Comparison of ENCODE assay signal across 8 cellular contexts in the genomic region with DNA sequence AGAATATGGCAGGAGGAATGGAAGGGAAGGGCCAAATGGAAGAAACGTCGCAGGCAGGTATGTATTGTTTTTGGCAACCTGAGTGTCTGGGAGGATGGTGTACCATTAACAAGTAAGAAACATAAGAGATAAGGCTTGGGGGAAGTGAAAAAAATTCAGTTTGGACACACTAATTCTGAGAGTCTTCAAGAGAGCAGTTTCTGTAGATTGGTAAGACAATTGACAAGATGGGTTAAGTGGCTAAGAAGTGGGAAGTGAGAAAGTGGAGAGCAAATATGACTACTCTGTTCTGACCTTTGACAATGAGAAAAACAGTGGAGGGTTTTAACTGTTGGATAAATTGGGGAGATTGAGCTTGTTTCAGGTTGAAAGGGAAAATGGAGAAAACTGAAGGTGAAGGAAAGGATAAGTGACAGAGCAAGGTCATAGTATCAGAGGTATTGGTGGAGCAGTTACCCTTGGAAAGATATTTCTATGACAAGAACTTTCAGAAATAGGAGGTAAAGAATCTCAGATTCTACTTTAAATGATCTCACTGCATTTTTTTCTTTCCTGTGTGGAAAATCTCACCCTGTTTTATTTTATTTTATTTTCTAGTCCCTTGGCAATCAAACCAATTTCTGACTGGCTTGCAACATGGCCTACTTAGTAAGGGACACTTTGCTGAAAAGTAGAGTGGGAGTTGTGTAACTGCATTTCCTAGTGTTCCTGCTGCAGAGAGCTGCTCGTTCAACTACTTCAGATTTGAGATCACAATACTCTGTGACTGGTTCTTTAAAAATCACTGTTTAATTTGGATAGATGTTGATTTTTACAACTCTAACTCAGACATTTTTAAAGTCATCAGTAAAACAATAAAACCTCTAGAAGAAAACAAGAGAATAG. TPM values are rescaled to one million over a fixed set of nuclear protein-coding genes. Genes with fewer than 3 reads are reported as not detected.
DNase-seq lines count a peak whose midpoint lies in the region; ATAC-seq, FAIRE-seq and TF ChIP-seq lines count a peak whose summit lies in the region.

No MANE protein-coding gene starts in this region.

- intact Hi-C loops in lower leg skin (cut with DNase I; ENCODE audit: low total_unique reads), result no loop called here

- FAIRE-seq in GM19239 (lab: Jason Lieb, UNC), result peak; percentile 99

- H3K4me1 Mint-ChIP-seq in WTC11 (peaks cover 5% of the 10 kb centered on the region), mesothelial cell of epicardium (peaks cover 11% of the 10 kb centered on the region)

- TF ChIP-seq CTCF in WTC11 (IDR thresholded peaks at IDR 0.05), result no peak
- no peak for TF ChIP-seq CTCF in mesothelial cell of epicardium (IDR thresholded peaks at IDR 0.05; ENCODE audit: unreplicated experiment)
- no peak for TF ChIP-seq CTCF in lower leg skin (IDR thresholded peaks at IDR 0.05)

- TF ChIP-seq POLR2A in lower leg skin (IDR thresholded peaks at IDR 0.05), result no peak

- DNase-seq in AG08395 (ENCODE audit: low spot score), result peak; percentile 12
- DNase-seq in GM19239 (ENCODE audit: insufficient read length, low spot score), result peak; percentile 68
- no peak for DNase-seq in WTC11 (ENCODE audit: low spot score)
- no peak for DNase-seq in NCI-H69 (lab: John Stamatoyannopoulos, UW)
- no peak for DNase-seq in mesothelial cell of epicardium (ENCODE audit: low spot score in 2 of 2, unreplicated experiment in 2 of 2)
- no peak for DNase-seq in NCI-H1694 (lab: John Stamatoyannopoulos, UW)
- DNase-seq in lower leg skin (ENCODE audit: low spot score in 2 of 2), result no peak

- POLR2A ChIA-PET in WTC11 (lab: Charles Lee), result no interaction called here

- H3K9me3 Mint-ChIP-seq in WTC11 (no peaks in the 10 kb centered on the region), mesothelial cell of epicardium (no peaks in the 10 kb centered on the region)

- 67 to 68% methylated on average over 3 of the region's 3 CpGs for WGBS in lower leg skin, 2 donors

- H3K36me3 Mint-ChIP-seq in WTC11 (no peaks in the 10 kb centered on the region), mesothelial cell of epicardium (no peaks in the 10 kb centered on the region)

- H3K27me3 Mint-ChIP-seq in WTC11 (ENCODE audit: low read depth), result no peaks in the 10 kb centered on the region
- H3K27me3 Mint-ChIP-seq in mesothelial cell of epicardium (ENCODE audit: low read depth), result no peaks in the 10 kb centered on the region

- CTCF ChIA-PET in WTC11 (lab: Charles Lee), result no interaction called here

- ATAC-seq in HG03039 (IDR thresholded peaks at IDR 0.05; ENCODE audit: unreplicated experiment), result peak; percentile 98
- ATAC-seq in WTC11, result no peak

- H3K27ac Mint-ChIP-seq in WTC11 (0 out of 2 replicates have a peak overlapping the region, but pooled peaks have one; percentile 29), mesothelial cell of epicardium (no peak overlapping the region)

- H3K4me3 Mint-ChIP-seq in WTC11 (no peak overlapping the region), mesothelial cell of epicardium (no peak overlapping the region)

- H3K4me3 ChIP-seq in lower leg skin (ENCODE audit: low read depth, poor library complexity, severe bottlenecking), result no peak overlapping the region

TF ChIP-seq in WTC11, 78 proteins besides CTCF, POLR2A, EP300 and RAD21:
- TF ChIP-seq, protein P1, sequence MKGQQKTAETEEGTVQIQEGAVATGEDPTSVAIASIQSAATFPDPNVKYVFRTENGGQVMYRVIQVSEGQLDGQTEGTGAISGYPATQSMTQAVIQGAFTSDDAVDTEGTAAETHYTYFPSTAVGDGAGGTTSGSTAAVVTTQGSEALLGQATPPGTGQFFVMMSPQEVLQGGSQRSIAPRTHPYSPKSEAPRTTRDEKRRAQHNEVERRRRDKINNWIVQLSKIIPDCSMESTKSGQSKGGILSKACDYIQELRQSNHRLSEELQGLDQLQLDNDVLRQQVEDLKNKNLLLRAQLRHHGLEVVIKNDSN (CRISPR knock-in tag; IDR thresholded peaks at IDR 0.05), result no peak
- TF ChIP-seq, protein P2, sequence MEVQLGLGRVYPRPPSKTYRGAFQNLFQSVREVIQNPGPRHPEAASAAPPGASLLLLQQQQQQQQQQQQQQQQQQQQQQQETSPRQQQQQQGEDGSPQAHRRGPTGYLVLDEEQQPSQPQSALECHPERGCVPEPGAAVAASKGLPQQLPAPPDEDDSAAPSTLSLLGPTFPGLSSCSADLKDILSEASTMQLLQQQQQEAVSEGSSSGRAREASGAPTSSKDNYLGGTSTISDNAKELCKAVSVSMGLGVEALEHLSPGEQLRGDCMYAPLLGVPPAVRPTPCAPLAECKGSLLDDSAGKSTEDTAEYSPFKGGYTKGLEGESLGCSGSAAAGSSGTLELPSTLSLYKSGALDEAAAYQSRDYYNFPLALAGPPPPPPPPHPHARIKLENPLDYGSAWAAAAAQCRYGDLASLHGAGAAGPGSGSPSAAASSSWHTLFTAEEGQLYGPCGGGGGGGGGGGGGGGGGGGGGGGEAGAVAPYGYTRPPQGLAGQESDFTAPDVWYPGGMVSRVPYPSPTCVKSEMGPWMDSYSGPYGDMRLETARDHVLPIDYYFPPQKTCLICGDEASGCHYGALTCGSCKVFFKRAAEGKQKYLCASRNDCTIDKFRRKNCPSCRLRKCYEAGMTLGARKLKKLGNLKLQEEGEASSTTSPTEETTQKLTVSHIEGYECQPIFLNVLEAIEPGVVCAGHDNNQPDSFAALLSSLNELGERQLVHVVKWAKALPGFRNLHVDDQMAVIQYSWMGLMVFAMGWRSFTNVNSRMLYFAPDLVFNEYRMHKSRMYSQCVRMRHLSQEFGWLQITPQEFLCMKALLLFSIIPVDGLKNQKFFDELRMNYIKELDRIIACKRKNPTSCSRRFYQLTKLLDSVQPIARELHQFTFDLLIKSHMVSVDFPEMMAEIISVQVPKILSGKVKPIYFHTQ (CRISPR knock-in tag; IDR thresholded peaks at IDR 0.05), result no peak
- no peak for TF ChIP-seq CBFB (CRISPR knock-in tag; IDR thresholded peaks at IDR 0.05; ENCODE audit: low read depth)

RNA-seq across cellular contexts. Expression of gene GABPB1, which starts 23.1 kb away (rescaled TPM):
- total RNA-seq in WTC11 (2021), result 23.3 to 28.9 TPM (median 25.0 TPM) in 3 replicates
- total RNA-seq in mesothelial cell of epicardium, result 22.7 to 24.1 TPM (median 24.0 TPM) in 3 replicates
- 10 to 100 TPM; 16.9 to 20.2 (median 17.8) TPM for total RNA-seq in lower leg skin

RNA-seq across cellular contexts. Expression of gene USP8, which starts 46.1 kb away (rescaled TPM):
- total RNA-seq in WTC11 (2021), result 56.4 to 63.7 TPM (median 59.4 TPM) in 3 replicates
- 55.9 to 61.6 TPM (median 56.1 TPM) in 3 replicates for total RNA-seq in mesothelial cell of epicardium
- 10 to 100 TPM; 34.8 to 67.0 (median 44.7) TPM for total RNA-seq in lower leg skin

Comparison
In these comparisons a context has a peak if more than half of its experiments do, and no peak if none do; other contexts are left out.
1. DNase-seq: peak in AG08395 (single experiment) and GM19239 (single experiment); none in WTC11 (single experiment), NCI-H69 (single experiment), mesothelial cell of epicardium (0 of 2), NCI-H1694 (single experiment) and lower leg skin (0 of 2).